9 cellular contexts compared by ENCODE assay signal in the genomic region with DNA sequence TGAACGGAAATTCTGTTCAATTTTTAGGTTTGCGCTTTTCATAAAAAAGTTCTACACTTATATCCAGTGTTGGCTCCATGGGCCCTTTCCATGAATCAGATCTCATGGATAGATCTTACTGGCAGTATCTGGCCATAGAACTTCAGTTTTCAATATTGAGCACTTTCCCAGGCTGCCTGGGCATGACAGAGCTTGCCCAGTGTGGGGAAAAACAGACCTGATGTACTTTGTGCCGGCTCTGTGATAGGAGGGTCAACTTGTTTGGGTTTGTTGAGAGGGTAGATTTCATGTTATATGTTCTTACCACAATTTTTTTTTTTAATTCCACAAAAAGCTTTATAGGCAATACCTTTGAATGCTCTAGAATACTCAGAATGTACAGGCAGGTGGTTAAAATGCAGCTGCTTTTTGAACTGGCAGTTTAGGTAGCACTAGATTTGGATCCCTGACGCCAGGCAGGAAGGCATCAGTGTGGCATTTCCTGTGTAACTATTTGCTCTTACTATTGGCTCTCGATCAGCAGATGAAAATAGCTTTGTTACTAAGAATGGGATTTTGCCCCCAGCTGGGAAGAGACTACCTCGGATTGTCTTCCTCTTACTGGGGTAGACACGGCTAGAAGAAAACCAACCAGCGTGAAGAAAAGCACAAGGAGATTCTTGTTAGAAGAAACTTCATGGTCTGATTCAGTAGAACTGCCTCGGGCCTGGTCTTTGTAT.
DNase-seq lines count a peak whose midpoint lies in the region; ATAC-seq and TF ChIP-seq lines count a peak whose summit lies in the region.
"Had no signal": no experiment of that assay in that cellular context is flagged by ENCODE, and none has a peak within 500 bp of the region (broad histone marks: within the 10 kb centered on the region; RNA-seq: fewer than 3 reads in every experiment).

No MANE protein-coding gene starts in this region.

- WGBS in mammary epithelial cell (ENCODE audit: low coverage, missing lambda C conversion rate): under 1% methylated on average over 9 of the region's 9 CpGs
- 59 to 67% methylated on average over 8 to 9 of the region's 9 CpGs for whole genome bisulfite sequencing in gastroesophageal sphincter (ENCODE audit: low coverage in 1 of 2), 2 donors

- CTCF ChIA-PET in mammary epithelial cell (lab: Charles Lee; ENCODE audit: low non-redundant PET): interaction anchor here (0.6 kb wide), 1 partner anchor 78 kb away, joined by 5 read pairs; no protein-coding TSS in a partner anchor

- no peak for TF ChIP-seq POLR2A in gastroesophageal sphincter (IDR thresholded peaks at IDR 0.05)

- ATAC-seq in GM21423 (IDR thresholded peaks at IDR 0.05; ENCODE audit: unreplicated experiment) (peak; percentile 56), HG03095 (IDR thresholded peaks at IDR 0.05; ENCODE audit: unreplicated experiment) (no peak), gastroesophageal sphincter (no peak)
- ATAC-seq: PC-3 had no signal

- no peak for TF ChIP-seq EP300 in gastroesophageal sphincter (IDR thresholded peaks at IDR 0.05)

- peak overlapping the region; percentile 93 for H2AFZ ChIP-seq in mammary epithelial cell (ENCODE audit: low read depth, low read length)

- DNase-seq in COLO668 (lab: John Stamatoyannopoulos, UW; ENCODE audit: unreplicated experiment): peak; percentile 25
- peak; percentile 87 for DNase-seq in NCI-H146 (lab: John Stamatoyannopoulos, UW)
- peak; percentile 90 for DNase-seq in mammary epithelial cell
- no peak for DNase-seq in mucosa of gallbladder (ENCODE audit: low spot score)
- DNase-seq in activated CD8-positive, alpha-beta memory T cell treated with anti-CD3 and anti-CD28 coated beads, Interleukin-2, amount 50 U/mL, for 48 hours: no peak
- DNase-seq: PC-3 had no signal

- BruUV-seq in mammary epithelial cell (replicated peaks; lab: Mats Ljungman, UMichigan): TSS peak; percentile 32

- H3K4me1 ChIP-seq in mammary epithelial cell (ENCODE audit: insufficient read depth, low read length) (peaks cover 16% of the 10 kb centered on the region), gastroesophageal sphincter (peaks cover 0 to 29% (median 0%) of the 10 kb centered on the region in 3 donors)

- H3K27me3 ChIP-seq in mammary epithelial cell (ENCODE audit: insufficient read depth, low read length) (no peaks in the 10 kb centered on the region), gastroesophageal sphincter (no peaks in the 10 kb centered on the region)

- no peaks in the 10 kb centered on the region for H4K20me1 ChIP-seq in mammary epithelial cell (ENCODE audit: insufficient read depth, low read length)

- dilution Hi-C loops in mammary epithelial cell (cut with HindIII; ENCODE audit: low sequenced_read_pairs): no loop called here

- no peaks in the 10 kb centered on the region for H3K36me3 ChIP-seq in mammary epithelial cell (ENCODE audit: insufficient read depth, low read length)
- H3K36me3 ChIP-seq in gastroesophageal sphincter: no peaks in the 10 kb centered on the region

- TF ChIP-seq CTCF in mammary epithelial cell (conservative IDR thresholded peaks at IDR 0.05 in 1 of 2, IDR thresholded peaks at IDR 0.05 in 1 of 2; ENCODE audit: extremely low read depth in 1 of 2, insufficient read depth in 1 of 2, low read depth in 1 of 2, low read length in 2 of 2) (no peak), gastroesophageal sphincter (IDR thresholded peaks at IDR 0.05) (no peak)

- H3K4me3 ChIP-seq in mammary epithelial cell (replicated peaks in 1 of 3; ENCODE audit: insufficient read depth in 1 of 3, low read depth in 2 of 3, low read length in 3 of 3): no peak overlapping the region
- no peak overlapping the region for H3K4me3 ChIP-seq in gastroesophageal sphincter

- in situ Hi-C loops in mammary epithelial cell (cut with MboI; ENCODE audit: low sequenced_read_pairs in 2 of 2): no loop called here

- H3K79me2 ChIP-seq in mammary epithelial cell (ENCODE audit: insufficient read depth, low read length): no peaks in the 10 kb centered on the region

- H3K27ac ChIP-seq in mammary epithelial cell (ENCODE audit: insufficient read depth, low read depth, low read length): peak overlapping the region; percentile 79
- H3K27ac ChIP-seq in gastroesophageal sphincter: no peak overlapping the region

- H3K4me2 ChIP-seq in mammary epithelial cell (ENCODE audit: insufficient read depth, low read depth, low read length): peak overlapping the region; percentile 71

- intact Hi-C loops in mammary epithelial cell (cut with micrococcal nuclease): loop anchor here (2.0 to 5.0 kb wide), 2 partner anchors 38 to 156 kb away; no protein-coding TSS in a partner anchor

- peak overlapping the region; percentile 15 for H3K9ac ChIP-seq in mammary epithelial cell (ENCODE audit: insufficient read depth, low read length)

- H3K9me3 ChIP-seq in mammary epithelial cell (replicated peaks; ENCODE audit: insufficient read depth, low read length) (no peaks in the 10 kb centered on the region), gastroesophageal sphincter (no peaks in the 10 kb centered on the region)

Comparison
In these comparisons a context has a peak if more than half of its experiments do, and no peak if none do; other contexts are left out.
1. DNase-seq: peak in COLO668 (single experiment), NCI-H146 (single experiment) and mammary epithelial cell (single experiment); none in mucosa of gallbladder (single experiment) and activated CD8-positive, alpha-beta memory T cell treated with anti-CD3 and anti-CD28 coated beads, Interleukin-2, amount 50 U/mL, for 48 hours (single experiment).